8 cellular contexts compared by ENCODE assay signal in the genomic region with DNA sequence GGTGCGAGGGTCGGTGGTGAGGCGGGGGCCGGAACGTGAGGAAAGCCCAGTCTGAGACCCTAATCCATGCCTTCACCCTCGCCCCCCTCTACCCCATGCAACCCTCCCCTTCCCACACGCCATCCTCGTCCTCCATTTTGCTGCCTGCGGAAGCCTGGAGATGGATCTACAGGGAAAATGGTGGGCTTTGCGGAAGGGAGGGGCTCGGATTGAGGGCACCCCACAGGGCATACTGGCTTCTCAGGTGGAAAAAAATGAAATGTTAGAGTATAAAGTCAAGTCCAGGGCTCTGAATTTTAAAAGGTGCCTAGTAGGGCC. TPM values are rescaled to one million over a fixed set of nuclear protein-coding genes. Genes with fewer than 3 reads are reported as not detected.
DNase-seq lines count a peak whose midpoint lies in the region; ATAC-seq and TF ChIP-seq lines count a peak whose summit lies in the region.

No MANE protein-coding gene starts in this region.

- no peaks in the 10 kb centered on the region for H3K4me1 ChIP-seq in right atrium auricular region
- no peaks in the 10 kb centered on the region for H3K4me1 ChIP-seq in gastrocnemius medialis

- intact Hi-C loops in activated CD4-positive, alpha-beta memory T cell treated with anti-CD3 and anti-CD28 coated beads for 36 hours (cut with micrococcal nuclease): loop anchor here (1.0 to 10.0 kb wide), 3 partner anchors 40 to 249 kb away; a partner anchor contains a TSS
- intact Hi-C loops in gastrocnemius medialis (cut with DNase I; ENCODE audit: low total_unique reads): no loop called here

- H3K4me1 Mint-ChIP-seq in activated CD4-positive, alpha-beta memory T cell treated with anti-CD3 and anti-CD28 coated beads for 36 hours (ENCODE audit: low read depth): peaks cover 4% of the 10 kb centered on the region

- in situ Hi-C loops in gastrocnemius medialis (cut with MboI; ENCODE audit: low sequenced_read_pairs in 4 of 4): loop anchor here in 1 of 4 donors (25.0 kb wide), 1 partner anchor 247 kb away; no protein-coding TSS in a partner anchor

- POLR2A ChIA-PET in activated CD4-positive, alpha-beta memory T cell treated with anti-CD3 and anti-CD28 coated beads for 36 hours (lab: Charles Lee): no interaction called here

- H3K36me3 ChIP-seq in right atrium auricular region (no peaks in the 10 kb centered on the region), gastrocnemius medialis (no peaks in the 10 kb centered on the region)

- TF ChIP-seq POLR2A in gastrocnemius medialis (IDR thresholded peaks at IDR 0.05): no peak

- no peaks in the 10 kb centered on the region for H3K9me3 Mint-ChIP-seq in activated CD4-positive, alpha-beta memory T cell treated with anti-CD3 and anti-CD28 coated beads for 36 hours

- peak overlapping the region; percentile 67 for H3K4me3 Mint-ChIP-seq in activated CD4-positive, alpha-beta memory T cell treated with anti-CD3 and anti-CD28 coated beads for 36 hours

- H3K27ac ChIP-seq in right atrium auricular region: peak overlapping the region; percentile 89 to 94
- H3K27ac ChIP-seq in gastrocnemius medialis: peak overlapping the region in 2 of 4 donors; percentile 37 to 55

- CTCF ChIA-PET in activated CD4-positive, alpha-beta memory T cell treated with anti-CD3 and anti-CD28 coated beads for 36 hours (lab: Charles Lee): no interaction called here

- H3K4me3 ChIP-seq in AG09309 (ENCODE audit: control insufficient read depth, low read depth, low read length) (peak overlapping the region; percentile 51), right atrium auricular region (peak overlapping the region; percentile 69), gastrocnemius medialis (peak overlapping the region; percentile 47 to 56 (median 54))

- TF ChIP-seq CTCF in AG09309 (IDR thresholded peaks at IDR 0.05; ENCODE audit: control insufficient read depth, insufficient read depth, low read depth, low read length, missing control alignments) (no peak), right atrium auricular region (IDR thresholded peaks at IDR 0.05) (no peak), gastrocnemius medialis (IDR thresholded peaks at IDR 0.05 in 4 of 5, conservative IDR thresholded peaks at IDR 0.05 in 1 of 5) (no peak)

- H3K9me3 ChIP-seq in right atrium auricular region: no peaks in the 10 kb centered on the region
- no peaks in the 10 kb centered on the region for H3K9me3 ChIP-seq in gastrocnemius medialis

- DNase-seq in AG09309 (ENCODE audit: low read depth) (no peak), right atrium auricular region (ENCODE audit: low spot score) (no peak), gastrocnemius medialis (no peak), T-helper 9 cell (no peak), NCI-H2029 (lab: John Stamatoyannopoulos, UW) (no peak), NCI-H2029 treated with DMSO at 0.1 percent for 48 hours (lab: John Stamatoyannopoulos, UW) (no peak)
- DNase-seq in activated CD4-positive, alpha-beta memory T cell treated with anti-CD3 and anti-CD28 coated beads for 36 hours: no peak

- no peak overlapping the region for H3K27ac Mint-ChIP-seq in activated CD4-positive, alpha-beta memory T cell treated with anti-CD3 and anti-CD28 coated beads for 36 hours

- H3K27me3 Mint-ChIP-seq in activated CD4-positive, alpha-beta memory T cell treated with anti-CD3 and anti-CD28 coated beads for 36 hours: no peaks in the 10 kb centered on the region

- ATAC-seq in GM21786 (IDR thresholded peaks at IDR 0.05; ENCODE audit: unreplicated experiment) (peak; percentile 8), gastrocnemius medialis (no peak)

- H3K27me3 ChIP-seq in right atrium auricular region (no peaks in the 10 kb centered on the region), gastrocnemius medialis (peaks cover 0 to 17% (median 0%) of the 10 kb centered on the region in 3 donors)

- H3K36me3 Mint-ChIP-seq in activated CD4-positive, alpha-beta memory T cell treated with anti-CD3 and anti-CD28 coated beads for 36 hours: no peaks in the 10 kb centered on the region

RNA-seq across cellular contexts. Expression of a gene that starts 0.8 kb away (rescaled TPM):
- 10 to 100 TPM in 1 of 2 experiments, 1 to 10 TPM in 1; 8.0 to 11.5 TPM for total RNA-seq in activated CD4-positive, alpha-beta memory T cell treated with anti-CD3 and anti-CD28 coated beads for 36 hours
- total RNA-seq in right atrium auricular region (10 to 100 TPM; 72.2 to 74.9 TPM), gastrocnemius medialis (1 to 10 TPM in 3 of 4 donors, under 1 TPM in 1; 0.36 to 6.6 (median 5.0) TPM)

RNA-seq across cellular contexts. Expression of a gene that starts 39.2 kb away (rescaled TPM):
- 10 to 100 TPM; 37.8 to 38.5 TPM for total RNA-seq in activated CD4-positive, alpha-beta memory T cell treated with anti-CD3 and anti-CD28 coated beads for 36 hours
- total RNA-seq in right atrium auricular region: 10 to 100 TPM; 47.8 to 66.6 TPM
- total RNA-seq in gastrocnemius medialis: 10 to 100 TPM in 3 of 4 donors, 1 to 10 TPM in 1; 9.2 to 10.6 (median 10.2) TPM

Comparison
In these comparisons a context has a peak if more than half of its experiments do, and no peak if none do; other contexts are left out.
1. RNA of a gene that starts 0.8 kb away (total RNA-seq): 72.2 to 74.9 TPM in right atrium auricular region; 8.0 to 11.5 TPM in activated CD4-positive, alpha-beta memory T cell treated with anti-CD3 and anti-CD28 coated beads for 36 hours and 0.36 to 6.6 TPM in gastrocnemius medialis; every median in the first group is over 4 times any median in the second.
2. Peak in every context shown above with its lines, with median percentiles within 50 percentile points of each other: H3K4me3 ChIP-seq.